32 cellular contexts compared by ENCODE assay signal in genomic region chr5:14061106-14061505, GRCh38.
DNase-seq lines count a peak whose midpoint lies in the region; ATAC-seq, FAIRE-seq and TF ChIP-seq lines count a peak whose summit lies in the region.
"Had no signal": no experiment of that assay in that cellular context is flagged by ENCODE, and none has a peak within 500 bp of the region (broad histone marks: within the 10 kb centered on the region; RNA-seq: fewer than 3 reads in every experiment).

No MANE protein-coding gene starts in this region.

- no peak overlapping the region for H4K8ac ChIP-seq in H9 (replicated peaks; ENCODE audit: insufficient read length, low read depth, low read length)
- no peak overlapping the region for H4K8ac ChIP-seq in H1 (ENCODE audit: extremely low read depth, insufficient read depth, low read length)

- peaks cover 0 to 8% (median 1%) of the 10 kb centered on the region in 3 experiments; a peak in 1 of 7 replicates for H3K36me3 Mint-ChIP-seq in H9 (ENCODE audit: insufficient read depth in 1 of 3, low read depth in 3 of 3)
- no peaks in the 10 kb centered on the region for H3K36me3 Mint-ChIP-seq in T-helper 2 cell treated with Interferon-gamma antibody and Interleukin-4, amounts not matched to agents 5 μg/mL and 100 μg/mL, for 36 hours (ENCODE audit: low read depth)
- H3K36me3 Mint-ChIP-seq: activated naive CD4-positive, alpha-beta T cell treated with anti-CD3 and anti-CD28 coated beads, Interleukin-2, amount 50 U/mL, for 72 hours; CD8-positive, alpha-beta memory T cell; naive thymus-derived CD4-positive, alpha-beta T cell had no signal

- H3K79me2 ChIP-seq in H9 (ENCODE audit: insufficient read depth, low read length) (no peaks in the 10 kb centered on the region), H1 (ENCODE audit: control insufficient read depth in 1 of 2, insufficient read depth in 2 of 2, low read length in 2 of 2) (no peaks in the 10 kb centered on the region)

- TF ChIP-seq RAD21 in A549 (conservative IDR thresholded peaks at IDR 0.05 in 1 of 2, IDR thresholded peaks at IDR 0.05 in 1 of 2): no peak
- TF ChIP-seq RAD21 in H1 (IDR thresholded peaks at IDR 0.05 in 1 of 2, conservative IDR thresholded peaks at IDR 0.05 in 1 of 2; ENCODE audit: low read depth in 2 of 2, low read length in 2 of 2): no peak

- no peaks in the 10 kb centered on the region for H3K23me2 ChIP-seq in H9 (ENCODE audit: insufficient read length, low read depth, low read length, poor library complexity, severe bottlenecking)
- H3K23me2 ChIP-seq in H1 (ENCODE audit: low read depth, low read length): no peaks in the 10 kb centered on the region

- H3K4me3 ChIP-seq in A549 (no peak overlapping the region), H1 (ENCODE audit: extremely low read depth in 1 of 4, insufficient read depth in 2 of 4, low read depth in 3 of 4, low read length in 4 of 4) (no peak overlapping the region), aorta (ENCODE audit: low read length in 2 of 2) (no peak overlapping the region)
- H3K4me3 ChIP-seq: dorsolateral prefrontal cortex, esophagus squamous epithelium, lower lobe of right lung, stomach, thyroid gland, vagina had no signal

- H3K27me3 Mint-ChIP-seq in H9 (ENCODE audit: low read depth): peaks cover 2% of the 10 kb centered on the region; the same call in 1 of the 2 replicates
- no peaks in the 10 kb centered on the region for H3K27me3 Mint-ChIP-seq in T-helper 2 cell treated with Interferon-gamma antibody and Interleukin-4, amounts not matched to agents 5 μg/mL and 100 μg/mL, for 36 hours (ENCODE audit: low read depth)
- H3K27me3 Mint-ChIP-seq: activated CD4-positive, alpha-beta T cell treated with anti-CD3 and anti-CD28 coated beads, Interleukin-2, amount 10 ng/mL, durations not matched to agents 24 days and 14 days had no signal

- H3K4ac ChIP-seq in H9 (ENCODE audit: low read depth, low read length) (no peak overlapping the region), H1 (replicated peaks; ENCODE audit: insufficient read length, low read depth, low read length) (no peak overlapping the region)

- H3K4me3 Mint-ChIP-seq in H9: no peak overlapping the region
- H3K4me3 Mint-ChIP-seq in T-helper 2 cell treated with Interferon-gamma antibody and Interleukin-4, amounts not matched to agents 5 μg/mL and 100 μg/mL, for 36 hours: no peak overlapping the region
- H3K4me3 Mint-ChIP-seq: activated CD4-positive, alpha-beta T cell treated with anti-CD3 and anti-CD28 coated beads, Interleukin-2, amount 10 ng/mL, durations not matched to agents 24 days and 14 days; CD8-positive, alpha-beta memory T cell; naive thymus-derived CD4-positive, alpha-beta T cell had no signal

- no peaks in the 10 kb centered on the region for H3K36me3 ChIP-seq in H1 (ENCODE audit: control insufficient read depth in 2 of 4, insufficient read depth in 4 of 4, low read length in 3 of 4)
- no peaks in the 10 kb centered on the region for H3K36me3 ChIP-seq in aorta (ENCODE audit: control insufficient read depth in 1 of 2, insufficient read depth in 2 of 2, low read length in 1 of 2)
- H3K36me3 ChIP-seq: esophagus squamous epithelium, lower lobe of right lung, stomach, thyroid gland, vagina had no signal

- 0 out of 3 replicates have a peak, but pooled peaks cover 3% of the 10 kb centered on the region for H3K9me3 ChIP-seq in A549
- no peaks in the 10 kb centered on the region for H3K9me3 ChIP-seq in H9 (ENCODE audit: control insufficient read depth, low read depth, low read length)
- H3K9me3 ChIP-seq in H1 (ENCODE audit: insufficient read depth in 2 of 2, low read depth in 1 of 2, low read length in 1 of 2): no peaks in the 10 kb centered on the region
- H3K9me3 ChIP-seq in aorta (ENCODE audit: control insufficient read depth, low read length): no peaks in the 10 kb centered on the region
- H3K9me3 ChIP-seq: esophagus squamous epithelium, lower lobe of right lung, stomach, thyroid gland, vagina had no signal

- no peak for TF ChIP-seq POLR2A in A549 (IDR thresholded peaks at IDR 0.05; ENCODE audit: low read length)
- TF ChIP-seq POLR2A in H1 (IDR thresholded peaks at IDR 0.05; ENCODE audit: control extremely low read depth in 1 of 2, low read depth in 2 of 2, low read length in 2 of 2): no peak

- intact Hi-C loops in aorta (cut with DNase I): no loop called here

- H2BK12ac ChIP-seq in H9 (ENCODE audit: insufficient read length, low read depth, low read length) (no peak overlapping the region), H1 (ENCODE audit: low read depth, low read length) (no peak overlapping the region)

- H2BK20ac ChIP-seq in H9 (ENCODE audit: low read depth, low read length, poor library complexity, severe bottlenecking) (no peak overlapping the region), H1 (ENCODE audit: low read length) (no peak overlapping the region)

- H3K56ac ChIP-seq in H9 (ENCODE audit: insufficient read length, low read depth, low read length) (no peak overlapping the region), H1 (replicated peaks; ENCODE audit: insufficient read length, low read depth, low read length) (no peak overlapping the region)

- H3K27ac Mint-ChIP-seq in H9: no peak overlapping the region
- H3K27ac Mint-ChIP-seq in T-helper 2 cell treated with Interferon-gamma antibody and Interleukin-4, amounts not matched to agents 5 μg/mL and 100 μg/mL, for 36 hours: no peak overlapping the region
- H3K27ac Mint-ChIP-seq: activated CD4-positive, alpha-beta T cell treated with anti-CD3 and anti-CD28 coated beads, Interleukin-2, amount 10 ng/mL, durations not matched to agents 24 days and 14 days; activated naive CD4-positive, alpha-beta T cell treated with anti-CD3 and anti-CD28 coated beads, Interleukin-2, amount 50 U/mL, for 72 hours; CD8-positive, alpha-beta memory T cell; naive thymus-derived CD4-positive, alpha-beta T cell had no signal

- H3K27me3 ChIP-seq in H9 (ENCODE audit: insufficient read depth, low read length) (no peaks in the 10 kb centered on the region), H1 (replicated peaks in 1 of 4; ENCODE audit: control insufficient read depth in 3 of 4, extremely low read depth in 1 of 4, insufficient read depth in 3 of 4, low read length in 3 of 4) (no peaks in the 10 kb centered on the region), aorta (ENCODE audit: control insufficient read depth in 1 of 2, insufficient read depth in 2 of 2, low read length in 1 of 2) (no peaks in the 10 kb centered on the region)
- H3K27me3 ChIP-seq: dorsolateral prefrontal cortex, esophagus squamous epithelium, foreskin keratinocyte, stomach, thyroid gland, vagina had no signal

- DNase-seq in A549 (ENCODE audit: low read depth in 1 of 2, low spot score in 1 of 2) (peak in 1 of 2 experiments; percentile 23), H9 (peak; percentile 38), NCI-H2171 treated with DMSO at 0.1 percent for 48 hours (lab: John Stamatoyannopoulos, UW) (peak; percentile 66), H1 (ENCODE audit: low read depth in 1 of 2, low spot score in 2 of 2) (no peak), MV-4-11 (lab: John Stamatoyannopoulos, UW) (no peak), aorta (no peak)
- no peak for DNase-seq in T-helper 2 cell treated with Interferon-gamma antibody and Interleukin-4, amounts not matched to agents 5 μg/mL and 100 μg/mL, for 36 hours (ENCODE audit: low spot score)
- DNase-seq: ACHN; activated CD4-positive, alpha-beta T cell treated with anti-CD3 and anti-CD28 coated beads, Interleukin-2, amount 10 ng/mL, durations not matched to agents 24 days and 14 days; activated effector memory CD4-positive, alpha-beta T cell treated with Interleukin-2 at 50 U/mL for 16 hours; amygdala; CD8-positive, alpha-beta memory T cell; dorsolateral prefrontal cortex; esophagus squamous epithelium; foreskin keratinocyte; head of caudate nucleus; lower lobe of right lung; MM.1S; naive thymus-derived CD4-positive, alpha-beta T cell; NCI-H1417 treated with DMSO at 0.1 percent for 48 hours; NCI-H2029 treated with DMSO at 0.1 percent for 48 hours; NCI-H446; NK-92 treated with Interleukin-12 subunit alpha and Interleukin-12 subunit beta, amount 100 ng/mL, for 24 hours; right cardiac atrium; stomach; T-helper 9 cell; thyroid gland had no signal

- H3K4me1 ChIP-seq in A549 (no peaks in the 10 kb centered on the region), H9 (ENCODE audit: insufficient read depth, low read length) (no peaks in the 10 kb centered on the region; the same call in 1 of the 2 replicates), H1 (replicated peaks in 1 of 4; ENCODE audit: control insufficient read depth in 3 of 4, insufficient read depth in 4 of 4, low read length in 3 of 4) (no peaks in the 10 kb centered on the region), aorta (ENCODE audit: control insufficient read depth in 1 of 2, insufficient read depth in 2 of 2, low read length in 2 of 2) (no peaks in the 10 kb centered on the region)
- H3K4me1 ChIP-seq: esophagus squamous epithelium, lower lobe of right lung, stomach, thyroid gland, vagina had no signal

- H3T11ph ChIP-seq in H9 (ENCODE audit: low read length): no peak overlapping the region

- ATAC-seq in A549 (no peak), GM18873 (IDR thresholded peaks at IDR 0.05; ENCODE audit: low FRiP score, unreplicated experiment) (no peak), aorta (ENCODE audit: low FRiP score) (no peak)
- ATAC-seq: activated naive CD4-positive, alpha-beta T cell treated with anti-CD3 and anti-CD28 coated beads, Interleukin-2, amount 50 U/mL, for 72 hours; foreskin keratinocyte; lower lobe of right lung; naive thymus-derived CD4-positive, alpha-beta T cell; right cardiac atrium had no signal

- 76% methylated on average over 5 of the region's 5 CpGs for WGBS in A549 (ENCODE audit: missing lambda C conversion rate)
- no CpG with 5 or more reads among the region's 5 CpGs for WGBS in H9 (ENCODE audit: extremely low coverage, insufficient read length, low lambda C conversion rate)
- 92% methylated on average over 5 of the region's 5 CpGs; no CpG with 5 or more reads in 1 of the 2 experiments for WGBS in H1 (ENCODE audit: extremely low coverage in 1 of 2, insufficient coverage in 1 of 2, insufficient read length in 1 of 2, insufficient replicate concordance in 2 of 2, low coverage in 1 of 2, low lambda C conversion rate in 2 of 2, missing lambda C conversion rate in 1 of 2), 2 experiments
- WGBS in aorta, 2 donors: 88 to 90% methylated on average over 5 of the region's 5 CpGs

- H3K23ac ChIP-seq in H9 (ENCODE audit: insufficient read length, low read depth, low read length): no peak overlapping the region
- H3K23ac ChIP-seq in H1 (ENCODE audit: insufficient read length): no peak overlapping the region

- POLR2A ChIA-PET in A549 (lab: Yijun Ruan, JAX): no interaction called here
- POLR2A ChIA-PET in H1 (lab: Charles Lee; ENCODE audit: partially characterized antibody): no interaction called here

- H3K79me1 ChIP-seq in H9 (ENCODE audit: insufficient read depth, low read depth, low read length, poor library complexity, severe bottlenecking): no peaks in the 10 kb centered on the region
- H3K79me1 ChIP-seq in H1 (ENCODE audit: low read depth, low read length): no peaks in the 10 kb centered on the region

- H2AFZ ChIP-seq in H9 (ENCODE audit: low read length) (peak overlapping the region; percentile 64), H1 (ENCODE audit: low read length) (peak overlapping the region; percentile 23; the same call in 1 of the 2 replicates)

- CTCF ChIA-PET in A549 (lab: Yijun Ruan, JAX) (interaction anchor here (1.2 kb wide), 1 partner anchor 304 kb away, joined by 3 read pairs; no protein-coding TSS in a partner anchor), H1 (lab: Charles Lee; ENCODE audit: partially characterized antibody) (no interaction called here)

- no peak overlapping the region for H3K27ac ChIP-seq in A549
- no peak overlapping the region for H3K27ac ChIP-seq in H9 (ENCODE audit: insufficient read length, low read depth, low read length)
- H3K27ac ChIP-seq in H1 (ENCODE audit: low read depth, low read length): no peak overlapping the region
- no peak overlapping the region for H3K27ac ChIP-seq in aorta (ENCODE audit: low read depth in 1 of 2, low read length in 2 of 2)
- H3K27ac ChIP-seq: dorsolateral prefrontal cortex, esophagus squamous epithelium, foreskin keratinocyte, KMS-11, lower lobe of right lung, stomach, thyroid gland, vagina had no signal

- H4K5ac ChIP-seq in H9 (ENCODE audit: insufficient read length, low read depth, low read length) (no peak overlapping the region), H1 (ENCODE audit: insufficient read length, low read depth, low read length) (no peak overlapping the region)

- H2BK15ac ChIP-seq in H9 (ENCODE audit: low read depth, low read length) (no peak overlapping the region), H1 (ENCODE audit: low read length) (no peak overlapping the region)

- no peak overlapping the region for H2BK5ac ChIP-seq in H9 (ENCODE audit: insufficient read length, low read length)
- H2BK5ac ChIP-seq in H1 (ENCODE audit: low read depth, low read length): no peak overlapping the region

- no peak for TF ChIP-seq EP300 in A549 (IDR thresholded peaks at IDR 0.05)
- TF ChIP-seq EP300 in H1 (IDR thresholded peaks at IDR 0.05; ENCODE audit: borderline replicate concordance in 1 of 2, low read depth in 2 of 2, low read length in 2 of 2): no peak

- TF ChIP-seq CTCF in A549 (IDR thresholded peaks at IDR 0.05) (no peak), H9 (conservative IDR thresholded peaks at IDR 0.05) (no peak), H1 (IDR thresholded peaks at IDR 0.05; ENCODE audit: control extremely low read depth in 1 of 3, insufficient read depth in 1 of 3, low read depth in 1 of 3, low read length in 3 of 3) (no peak)

- H2AK5ac ChIP-seq in H9 (ENCODE audit: insufficient read length, low read length) (no peak overlapping the region), H1 (ENCODE audit: low read depth, low read length) (no peak overlapping the region)

- H3K18ac ChIP-seq in H9 (ENCODE audit: insufficient read length, low read depth, low read length) (no peak overlapping the region), H1 (ENCODE audit: extremely low read depth, low read length) (no peak overlapping the region)

- H3K9ac ChIP-seq in H9 (ENCODE audit: extremely low read depth, insufficient read length, low read length): no peak overlapping the region
- no peak overlapping the region for H3K9ac ChIP-seq in H1 (replicated peaks in 1 of 4; ENCODE audit: extremely low read depth in 1 of 4, low read depth in 3 of 4, low read length in 3 of 4)
- H3K9ac ChIP-seq: KMS-11 had no signal

- no peak overlapping the region for H4K91ac ChIP-seq in H9 (ENCODE audit: insufficient read length, low read depth, low read length)
- H4K91ac ChIP-seq in H1 (replicated peaks; ENCODE audit: insufficient read length, low read length): no peak overlapping the region

- H3K4me2 ChIP-seq in A549 (no peak overlapping the region), H9 (ENCODE audit: insufficient read depth, insufficient read length, low read length) (no peak overlapping the region), H1 (ENCODE audit: insufficient read depth in 1 of 2, low read depth in 2 of 2, low read length in 2 of 2) (no peak overlapping the region)
- H3K4me2 ChIP-seq: KMS-11 had no signal

- H3K4me1 Mint-ChIP-seq in H9: peaks cover 0 to 4% of the 10 kb centered on the region in 2 experiments; a peak in 1 of 4 replicates
- no peaks in the 10 kb centered on the region for H3K4me1 Mint-ChIP-seq in T-helper 2 cell treated with Interferon-gamma antibody and Interleukin-4, amounts not matched to agents 5 μg/mL and 100 μg/mL, for 36 hours (ENCODE audit: low read depth)
- H3K4me1 Mint-ChIP-seq: activated CD4-positive, alpha-beta T cell treated with anti-CD3 and anti-CD28 coated beads, Interleukin-2, amount 10 ng/mL, durations not matched to agents 24 days and 14 days; CD8-positive, alpha-beta memory T cell; naive thymus-derived CD4-positive, alpha-beta T cell had no signal

- no peak overlapping the region for H3K14ac ChIP-seq in H9 (ENCODE audit: insufficient read depth, low read length)
- H3K14ac ChIP-seq in H1 (ENCODE audit: insufficient read length): no peak overlapping the region

- H3K9me3 Mint-ChIP-seq in H9: peaks cover 0 to 2% of the 10 kb centered on the region in 2 experiments; a peak in 1 of 5 replicates
- H3K9me3 Mint-ChIP-seq in T-helper 2 cell treated with Interferon-gamma antibody and Interleukin-4, amounts not matched to agents 5 μg/mL and 100 μg/mL, for 36 hours: no peaks in the 10 kb centered on the region

- FAIRE-seq in A549 (lab: Jason Lieb, UNC) (no peak), H1 (lab: Jason Lieb, UNC) (no peak)
- FAIRE-seq: GM12891 had no signal

- H4K20me1 ChIP-seq in H9 (ENCODE audit: control insufficient read depth, insufficient read depth, insufficient read length) (no peaks in the 10 kb centered on the region), H1 (replicated peaks in 1 of 2; ENCODE audit: control insufficient read depth in 1 of 2, insufficient read depth in 2 of 2, low read length in 2 of 2) (no peaks in the 10 kb centered on the region)

- H2BK120ac ChIP-seq in H9 (ENCODE audit: low read depth, low read length, poor library complexity, severe bottlenecking): no peak overlapping the region
- no peak overlapping the region for H2BK120ac ChIP-seq in H1 (replicated peaks; ENCODE audit: low read depth, low read length)

Comparison
In these comparisons a context has a peak if more than half of its experiments do, and no peak if none do; other contexts are left out.
1. DNase-seq: peak in H9 (single experiment) and NCI-H2171 treated with DMSO at 0.1 percent for 48 hours (single experiment); none in H1 (0 of 2), T-helper 2 cell treated with Interferon-gamma antibody and Interleukin-4, amounts not matched to agents 5 μg/mL and 100 μg/mL, for 36 hours (single experiment), MV-4-11 (single experiment) and aorta (0 of 2).
2. Of the 18 proteins assayed by ChIP-seq in both H1 and A549: peak only in H1: none; only in A549: none; in both: USF2; in neither: 17.